Comparison of ENCODE assay signal across 9 cellular contexts in genomic region chr17:15457723-15458094, GRCh38. TPM values are rescaled to one million over a fixed set of nuclear protein-coding genes. Genes with fewer than 3 reads are reported as not detected.
A peak's percentile ranks its signal among the peaks of the same experiment; 100 is the strongest.
DNase-seq lines count a peak whose midpoint lies in the region; ATAC-seq and TF ChIP-seq lines count a peak whose summit lies in the region.
"Had no signal": no experiment of that assay in that cellular context is flagged by ENCODE, and none has a peak within 500 bp of the region (broad histone marks: within the 10 kb centered on the region; RNA-seq: fewer than 3 reads in every experiment).

No MANE protein-coding gene starts in this region.

- ATAC-seq in Right ventricle myocardium superior (ENCODE audit: poor library complexity) (peak; percentile 62), upper lobe of left lung (ENCODE audit: low FRiP score in 2 of 2) (peak in 1 of 2 donors; percentile 48)

- WGBS in adipose tissue, 3 donors = 63 to 69% (median 66%) methylated on average over 7 of the region's 7 CpGs
- WGBS in ovary, 3 donors = 18 to 28% (median 20%) methylated on average over 7 of the region's 7 CpGs
- 57 to 69% methylated on average over 7 of the region's 7 CpGs for WGBS in upper lobe of left lung, 2 donors

- H3K27me3 ChIP-seq in ovary (no peaks in the 10 kb centered on the region), upper lobe of left lung (no peaks in the 10 kb centered on the region)

- H3K4me1 ChIP-seq in ovary (ENCODE audit: insufficient read depth) (peaks cover 13% of the 10 kb centered on the region), upper lobe of left lung (peaks cover 6 to 8% (median 8%) of the 10 kb centered on the region in 4 donors)

- H3K36me3 ChIP-seq in ovary (no peaks in the 10 kb centered on the region), upper lobe of left lung (no peaks in the 10 kb centered on the region)

- intact Hi-C loops in Right ventricle myocardium superior (cut with DNase I) = loop anchor here (5.0 kb wide), 1 partner anchor 195 kb away; no protein-coding TSS in a partner anchor
- intact Hi-C loops in ovary (cut with DNase I) = loop anchor here in 2 of 4 donors (2.0 to 5.0 kb wide), 3 partner anchors 40 to 195 kb away; no protein-coding TSS in a partner anchor

- in situ Hi-C loops in GM13976 (cut with MboI; ENCODE audit: low sequenced_read_pairs, unreplicated experiment) = no loop called here

- TF ChIP-seq CTCF in ovary (IDR thresholded peaks at IDR 0.05) = no peak
- no peak for TF ChIP-seq CTCF in upper lobe of left lung (IDR thresholded peaks at IDR 0.05)
- no peak for TF ChIP-seq CTCF in GM13976 (IDR thresholded peaks at IDR 0.05; ENCODE audit: borderline replicate concordance, control extremely low read depth, extremely low read depth, insufficient read depth, missing control alignments)

- TF ChIP-seq POLR2A in ovary (IDR thresholded peaks at IDR 0.05) (no peak), upper lobe of left lung (IDR thresholded peaks at IDR 0.05) (no peak)

- H3K4me3 ChIP-seq in ovary (no peak overlapping the region), upper lobe of left lung (no peak overlapping the region)

- H3K27ac ChIP-seq in adipose tissue (ENCODE audit: low read depth, low read length) (peak overlapping the region; percentile 84), ovary (peak overlapping the region; percentile 50 to 60), upper lobe of left lung (peak overlapping the region; percentile 37 to 71 (median 68))

- H3K9me3 ChIP-seq in ovary (no peaks in the 10 kb centered on the region), upper lobe of left lung (peaks cover 0 to 6% (median 0%) of the 10 kb centered on the region in 4 donors)

- TF ChIP-seq EP300 in ovary (IDR thresholded peaks at IDR 0.05) (no peak), upper lobe of left lung (IDR thresholded peaks at IDR 0.05) (no peak)

- DNase-seq in Right ventricle myocardium superior = peak; percentile 50
- DNase-seq in ovary = peak in 4 of 5 donors; percentile 32 to 65 (median 46)
- no peak for DNase-seq in upper lobe of left lung
- DNase-seq in GM13976 (ENCODE audit: low spot score) = no peak
- no peak for DNase-seq in NCI-H526 treated with DMSO at 0.1 percent for 48 hours (lab: John Stamatoyannopoulos, UW)
- DNase-seq in NCI-H82 (lab: John Stamatoyannopoulos, UW) = no peak
- no peak for DNase-seq in NCI-H345 treated with DMSO at 0.1 percent for 48 hours (lab: John Stamatoyannopoulos, UW; ENCODE audit: unreplicated experiment)
- DNase-seq: NCI-H1105 had no signal

RNA-seq across cellular contexts. Expression of gene CDRT4, which starts 9.7 kb away (rescaled TPM):
- polyA plus RNA-seq in adipose tissue (1 to 10 TPM in 2 of 3 donors, not detected in 1; 1.3 to 3.8 TPM), ovary (1 to 10 TPM; 4.7 to 7.4 TPM)
- total RNA-seq in Right ventricle myocardium superior (1.9 TPM), ovary (10 to 100 TPM in 2 of 7 donors, 1 to 10 TPM in 5; 4.1 to 11.7 (median 7.2) TPM), upper lobe of left lung (10 to 100 TPM in 2 of 6 donors, 1 to 10 TPM in 3, not detected in 1; 4.7 to 38.8 (median 5.8) TPM)

Comparison
In these comparisons a context has a peak if more than half of its experiments do, and no peak if none do; other contexts are left out.
1. DNase-seq: peak in Right ventricle myocardium superior (single experiment) and ovary (4 of 5); none in upper lobe of left lung (0 of 2), GM13976 (single experiment), NCI-H526 treated with DMSO at 0.1 percent for 48 hours (single experiment), NCI-H82 (single experiment) and NCI-H345 treated with DMSO at 0.1 percent for 48 hours (single experiment).
2. Peak in every context shown above with its lines, with median percentiles within 50 percentile points of each other: H3K27ac ChIP-seq.